8 cellular contexts compared by ENCODE assay signal in genomic region chr3:46976326-46977190, GRCh38. TPM values are rescaled to one million over a fixed set of nuclear protein-coding genes. Genes with fewer than 3 reads are reported as not detected.
DNase-seq lines count a peak whose midpoint lies in the region; ATAC-seq and TF ChIP-seq lines count a peak whose summit lies in the region.

Gene CCDC12 (minus strand): TSS chr3:46976745. CDS start chr3:46976732, 13 bp downstream.

- peaks cover 54% of the 10 kb centered on the region for H3K4me1 ChIP-seq in upper lobe of right lung

- peak within 1 kb of the TSS; percentile 87 for H3K27ac ChIP-seq in upper lobe of right lung

- H3K36me3 ChIP-seq in upper lobe of right lung, result no peaks in the 10 kb centered on the region

- no peaks in the 10 kb centered on the region for H3K27me3 ChIP-seq in upper lobe of right lung

- TF ChIP-seq CTCF in GM12875 (IDR thresholded peaks at IDR 0.05; ENCODE audit: borderline replicate concordance, insufficient read depth, low read depth, low read length), result no peak
- TF ChIP-seq CTCF in upper lobe of right lung (IDR thresholded peaks at IDR 0.05), result no peak

- H3K4me3 ChIP-seq in GM12875 (ENCODE audit: low read depth, low read length) (peak within 1 kb of the TSS; percentile 100), upper lobe of right lung (peak within 1 kb of the TSS; percentile 79)

- DNase-seq in NCI-H146 (lab: John Stamatoyannopoulos, UW) (peak; percentile 94), T-helper 1 cell (peak; percentile 86 to 98 (median 92)), amniotic epithelial cell (ENCODE audit: low read depth) (peak; percentile 100), left cardiac atrium (peak; percentile 96), posterior vena cava (ENCODE audit: low spot score) (peak; percentile 97), upper lobe of right lung (peak; percentile 95)

- ATAC-seq in HG02840 (IDR thresholded peaks at IDR 0.05; ENCODE audit: low FRiP score, unreplicated experiment) (peak; percentile 65), left cardiac atrium (peak; percentile 91 to 93), upper lobe of right lung (peak; percentile 85)

- H3K9me3 ChIP-seq in upper lobe of right lung, result no peaks in the 10 kb centered on the region

- intact Hi-C loops in left cardiac atrium (cut with DNase I), result no loop called here
- intact Hi-C loops in posterior vena cava (cut with DNase I), result loop anchor here in 1 of 2 donors (5.0 kb wide), 1 partner anchor 1134 kb away; the partner anchor contains the start of gene LZTFL1
- intact Hi-C loops in upper lobe of right lung (cut with DNase I), result no loop called here

RNA-seq across cellular contexts. Expression of gene CCDC12, which starts in this region (rescaled TPM):
- 10 to 100 TPM; 24.2 to 38.4 TPM for total RNA-seq in left cardiac atrium
- total RNA-seq in posterior vena cava, result 10 to 100 TPM; 21.5 to 26.0 TPM
- 42.1 TPM for total RNA-seq in upper lobe of right lung

Comparison
In these comparisons a context has a peak if more than half of its experiments do, and no peak if none do; other contexts are left out.
1. Peak in every context shown above with its lines: DNase-seq, ATAC-seq, H3K4me3 ChIP-seq and H3K27ac ChIP-seq.